ENCODE assay signal across 8 cellular contexts in genomic region chr19:35644206-35644986, GRCh38. TPM values are rescaled to one million over a fixed set of nuclear protein-coding genes. Genes with fewer than 3 reads are reported as not detected.
DNase-seq lines count a peak whose midpoint lies in the region; ATAC-seq and TF ChIP-seq lines count a peak whose summit lies in the region.

No MANE protein-coding gene starts in this region.

- peak overlapping the region; percentile 85 to 87 for H3K27ac ChIP-seq in prostate gland

- under 1% methylated on average over 60 of the region's 60 CpGs for WGBS in prostate gland

- no peaks in the 10 kb centered on the region for H3K36me3 ChIP-seq in prostate gland

- TF ChIP-seq POLR2A in prostate gland (IDR thresholded peaks at IDR 0.05), result peak; percentile 71

- intact Hi-C loops in left ventricle myocardium superior (cut with micrococcal nuclease), result no loop called here
- intact Hi-C loops in prostate gland (cut with DNase I), result no loop called here

- H3K4me1 ChIP-seq in prostate gland (replicated peaks), result no peaks in the 10 kb centered on the region

- H3K9me3 ChIP-seq in prostate gland, result no peaks in the 10 kb centered on the region

- no peaks in the 10 kb centered on the region for H3K27me3 ChIP-seq in prostate gland (replicated peaks; ENCODE audit: insufficient read depth)

- TF ChIP-seq CTCF in GM12865 (IDR thresholded peaks at IDR 0.05; ENCODE audit: insufficient read depth, low read depth, low read length, missing control alignments), result no peak
- TF ChIP-seq CTCF in prostate gland (IDR thresholded peaks at IDR 0.05), result no peak

- DNase-seq in GM12865 (ENCODE audit: low read depth), result peak; percentile 97
- DNase-seq in NCI-H146 (lab: John Stamatoyannopoulos, UW), result peak; percentile 95
- DNase-seq in T-helper 1 cell, result peak; percentile 93 to 99 (median 95)
- peak; percentile 77 for DNase-seq in amniotic stem cell (lab: John Stamatoyannopoulos, UW)
- peak; percentile 97 for DNase-seq in left ventricle myocardium superior
- peak; percentile 96 for DNase-seq in prostate gland (ENCODE audit: low spot score)
- DNase-seq in ureter (ENCODE audit: low spot score), result peak; percentile 96

- peak overlapping the region; percentile 87 for H3K4me3 ChIP-seq in GM12865 (ENCODE audit: low read depth, low read length)
- peak overlapping the region; percentile 47 to 58 for H3K4me3 ChIP-seq in prostate gland

- ATAC-seq in HG02763 (IDR thresholded peaks at IDR 0.05; ENCODE audit: unreplicated experiment) (peak; percentile 59), left ventricle myocardium superior (peak; percentile 88)

RNA-seq across cellular contexts. Expression of gene ETV2, which starts 2.9 kb away (rescaled TPM):
- total RNA-seq in left ventricle myocardium superior (0.27 TPM), prostate gland (1 to 10 TPM; 1.2 to 6.6 TPM), ureter (1.1 TPM)

RNA-seq across cellular contexts. Expression of gene COX6B1, which starts 3.7 kb away (rescaled TPM):
- total RNA-seq in left ventricle myocardium superior (1,553 TPM), prostate gland (100 to 1,000 TPM; 334 to 665 TPM), ureter (473 TPM)

RNA-seq across cellular contexts. Expression of gene RBM42, which starts 15.6 kb away (rescaled TPM):
- total RNA-seq in left ventricle myocardium superior (51.0 TPM), prostate gland (100 to 1,000 TPM in 1 of 2 donors, 10 to 100 TPM in 1; 81.4 to 114 TPM), ureter (66.6 TPM)

RNA-seq across cellular contexts. Expression of gene UPK1A, which starts 21.9 kb away (rescaled TPM):
- not detected for total RNA-seq in left ventricle myocardium superior
- total RNA-seq in prostate gland, result 1 to 10 TPM; 3.8 to 5.5 TPM
- total RNA-seq in ureter, result 631 TPM

RNA-seq across cellular contexts. Expression of gene HAUS5, which starts 31.9 kb away (rescaled TPM):
- total RNA-seq in left ventricle myocardium superior, result 3.9 TPM
- 10 to 100 TPM; 10.0 to 17.5 TPM for total RNA-seq in prostate gland
- total RNA-seq in ureter, result 19.2 TPM

Comparison
In these comparisons a context has a peak if more than half of its experiments do, and no peak if none do; other contexts are left out.
1. Peak in every context shown above with its lines: DNase-seq, ATAC-seq, H3K4me3 ChIP-seq and H3K27ac ChIP-seq.